In the genomic region with DNA sequence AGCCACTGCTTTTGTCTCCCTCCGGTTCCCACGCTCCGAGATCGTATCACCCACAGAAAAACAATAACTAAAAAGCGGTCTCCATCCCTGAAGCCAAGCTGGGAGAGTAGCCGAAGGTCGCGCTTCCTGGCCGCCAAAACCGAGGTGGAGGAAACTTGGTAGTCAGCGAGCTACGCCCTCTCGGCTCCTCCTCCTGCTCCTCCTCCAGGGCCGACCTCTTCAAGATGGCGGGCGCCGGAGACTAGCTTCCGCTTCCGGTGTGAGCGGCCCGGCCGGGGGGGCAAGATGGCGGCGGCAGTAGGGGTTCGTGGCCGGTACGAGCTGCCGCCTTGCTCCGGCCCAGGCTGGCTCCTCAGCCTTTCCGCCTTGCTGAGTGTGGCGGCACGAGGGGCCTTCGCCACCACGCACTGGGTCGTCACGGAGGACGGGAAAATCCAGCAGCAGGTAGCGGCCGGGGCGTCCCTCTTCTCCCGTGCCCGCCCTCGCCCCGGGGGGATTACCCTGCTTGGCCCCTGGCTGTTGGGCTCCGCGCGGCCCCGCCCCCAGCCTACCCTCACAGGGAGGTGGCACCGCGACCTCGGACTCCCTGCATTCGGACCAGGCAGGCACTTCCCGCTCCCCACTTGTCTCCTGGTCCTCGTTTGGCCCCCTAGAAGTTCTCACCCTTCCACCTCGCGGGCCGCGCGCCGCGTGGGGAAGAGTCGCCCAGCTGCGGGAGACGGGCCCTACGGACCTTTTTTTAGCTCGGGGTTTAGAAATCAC, we compare ENCODE assay signal across 8 cellular contexts. TPM values are rescaled to one million over a fixed set of nuclear protein-coding genes. Genes with fewer than 3 reads are reported as not detected.
DNase-seq lines count a peak whose midpoint lies in the region; ATAC-seq and TF ChIP-seq lines count a peak whose summit lies in the region.

A gene with protein sequence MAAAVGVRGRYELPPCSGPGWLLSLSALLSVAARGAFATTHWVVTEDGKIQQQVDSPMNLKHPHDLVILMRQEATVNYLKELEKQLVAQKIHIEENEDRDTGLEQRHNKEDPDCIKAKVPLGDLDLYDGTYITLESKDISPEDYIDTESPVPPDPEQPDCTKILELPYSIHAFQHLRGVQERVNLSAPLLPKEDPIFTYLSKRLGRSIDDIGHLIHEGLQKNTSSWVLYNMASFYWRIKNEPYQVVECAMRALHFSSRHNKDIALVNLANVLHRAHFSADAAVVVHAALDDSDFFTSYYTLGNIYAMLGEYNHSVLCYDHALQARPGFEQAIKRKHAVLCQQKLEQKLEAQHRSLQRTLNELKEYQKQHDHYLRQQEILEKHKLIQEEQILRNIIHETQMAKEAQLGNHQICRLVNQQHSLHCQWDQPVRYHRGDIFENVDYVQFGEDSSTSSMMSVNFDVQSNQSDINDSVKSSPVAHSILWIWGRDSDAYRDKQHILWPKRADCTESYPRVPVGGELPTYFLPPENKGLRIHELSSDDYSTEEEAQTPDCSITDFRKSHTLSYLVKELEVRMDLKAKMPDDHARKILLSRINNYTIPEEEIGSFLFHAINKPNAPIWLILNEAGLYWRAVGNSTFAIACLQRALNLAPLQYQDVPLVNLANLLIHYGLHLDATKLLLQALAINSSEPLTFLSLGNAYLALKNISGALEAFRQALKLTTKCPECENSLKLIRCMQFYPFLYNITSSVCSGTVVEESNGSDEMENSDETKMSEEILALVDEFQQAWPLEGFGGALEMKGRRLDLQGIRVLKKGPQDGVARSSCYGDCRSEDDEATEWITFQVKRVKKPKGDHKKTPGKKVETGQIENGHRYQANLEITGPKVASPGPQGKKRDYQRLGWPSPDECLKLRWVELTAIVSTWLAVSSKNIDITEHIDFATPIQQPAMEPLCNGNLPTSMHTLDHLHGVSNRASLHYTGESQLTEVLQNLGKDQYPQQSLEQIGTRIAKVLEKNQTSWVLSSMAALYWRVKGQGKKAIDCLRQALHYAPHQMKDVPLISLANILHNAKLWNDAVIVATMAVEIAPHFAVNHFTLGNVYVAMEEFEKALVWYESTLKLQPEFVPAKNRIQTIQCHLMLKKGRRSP (plus strand): TSS at position 251 of the 762 bp plus-strand sequence. CDS start 35 bp downstream, at position 286.

- H3K36me3 ChIP-seq in Peyer's patch (no peaks in the 10 kb centered on the region), esophagus muscularis mucosa (peaks cover 0 to 7% (median 0%) of the 10 kb centered on the region in 4 donors), muscle layer of duodenum (ENCODE audit: control insufficient read depth in 1 of 2, insufficient read depth in 2 of 2, low read length in 2 of 2) (peaks cover 0 to 2% of the 10 kb centered on the region in 2 donors)

- no peak for TF ChIP-seq CTCF in Peyer's patch (IDR thresholded peaks at IDR 0.05)
- no peak for TF ChIP-seq CTCF in esophagus muscularis mucosa (IDR thresholded peaks at IDR 0.05)

- intact Hi-C loops in esophagus muscularis mucosa (cut with DNase I): loop anchor here (5.0 kb wide), 1 partner anchor 47 kb away; the partner anchor contains the start of gene API5

- no peaks in the 10 kb centered on the region for H3K27me3 ChIP-seq in Peyer's patch
- H3K27me3 ChIP-seq in esophagus muscularis mucosa: no peaks in the 10 kb centered on the region
- H3K27me3 ChIP-seq in muscle layer of duodenum (ENCODE audit: low read depth, low read length): no peaks in the 10 kb centered on the region

- H3K27ac ChIP-seq in Peyer's patch: peak within 1 kb of the TSS; percentile 84 to 94 (median 90)
- peak within 1 kb of the TSS; percentile 82 to 91 (median 86) for H3K27ac ChIP-seq in esophagus muscularis mucosa (replicated peaks in 1 of 4)
- peak within 1 kb of the TSS; percentile 74 for H3K27ac ChIP-seq in muscle layer of duodenum (ENCODE audit: low read length)

- H3K4me3 ChIP-seq in Peyer's patch: peak within 1 kb of the TSS; percentile 73 to 97 (median 93)
- peak within 1 kb of the TSS; percentile 68 to 100 (median 85) for H3K4me3 ChIP-seq in esophagus muscularis mucosa
- H3K4me3 ChIP-seq in muscle layer of duodenum (ENCODE audit: low read depth in 1 of 2, low read length in 2 of 2): peak within 1 kb of the TSS; percentile 96 to 98

- WGBS in esophagus muscularis mucosa: under 1% methylated on average over 28 of the region's 66 CpGs

- no peak for TF ChIP-seq EP300 in esophagus muscularis mucosa (IDR thresholded peaks at IDR 0.05)

- peak; percentile 95 for DNase-seq in DMS53 (lab: John Stamatoyannopoulos, UW)
- DNase-seq in KG1 (lab: John Stamatoyannopoulos, UW): peak; percentile 81
- peak; percentile 92 to 97 (median 95) for DNase-seq in Peyer's patch
- peak; percentile 94 to 95 for DNase-seq in activated T-cell treated with anti-CD3 and anti-CD28 coated beads, Interleukin-2, amount 50 U/mL, for 48 hours
- peak; percentile 96 for DNase-seq in esophagus muscularis mucosa (ENCODE audit: extremely low spot score)
- DNase-seq in stimulated activated CD8-positive, alpha-beta memory T cell treated with anti-CD3 and anti-CD28 coated beads, Interleukin-7, amount 100 ng/mL, for 4 hours (ENCODE audit: low read depth in 2 of 2): peak; percentile 90 to 92

- peak; percentile 93 for ATAC-seq in GM21723 (IDR thresholded peaks at IDR 0.05; ENCODE audit: unreplicated experiment)

- TF ChIP-seq POLR2A in Peyer's patch (IDR thresholded peaks at IDR 0.05) (peak; percentile 82 to 83), esophagus muscularis mucosa (IDR thresholded peaks at IDR 0.05; ENCODE audit: low read depth) (peak; percentile 56)

- H3K9me3 ChIP-seq in Peyer's patch (no peaks in the 10 kb centered on the region), esophagus muscularis mucosa (no peaks in the 10 kb centered on the region), muscle layer of duodenum (ENCODE audit: control insufficient read depth in 1 of 2, low read length in 2 of 2) (no peaks in the 10 kb centered on the region)

- H3K4me1 ChIP-seq in Peyer's patch (peaks cover 0 to 23% (median 8%) of the 10 kb centered on the region in 4 donors), esophagus muscularis mucosa (peaks cover 13 to 44% (median 39%) of the 10 kb centered on the region in 4 donors), muscle layer of duodenum (ENCODE audit: control insufficient read depth in 1 of 2, insufficient read depth in 2 of 2, low read length in 2 of 2) (peaks cover 14 to 21% of the 10 kb centered on the region in 2 donors)

RNA-seq across cellular contexts. Expression of the gene that starts here (rescaled TPM):
- 100 to 1,000 TPM; 157 to 295 (median 248) TPM for total RNA-seq in Peyer's patch
- total RNA-seq in esophagus muscularis mucosa: 10 to 100 TPM; 45.3 to 73.5 (median 56.1) TPM

Comparison
In these comparisons a context has a peak if more than half of its experiments do, and no peak if none do; other contexts are left out.
1. Peak in every context shown above with its lines: DNase-seq, ATAC-seq, H3K4me3 ChIP-seq and H3K27ac ChIP-seq.